In genomic region chr11:69704508-69705245, GRCh38 we compare ENCODE assay signal across 9 cellular contexts. TPM values are rescaled to one million over a fixed set of nuclear protein-coding genes. Genes with fewer than 3 reads are reported as not detected.
DNase-seq lines count a peak whose midpoint lies in the region; ATAC-seq and TF ChIP-seq lines count a peak whose summit lies in the region.
"Had no signal": no experiment of that assay in that cellular context is flagged by ENCODE, and none has a peak within 500 bp of the region (broad histone marks: within the 10 kb centered on the region; RNA-seq: fewer than 3 reads in every experiment).

No MANE protein-coding gene starts in this region.

- peak; percentile 33 for DNase-seq in ELR (ENCODE audit: low read depth)
- peak; percentile 53 for DNase-seq in NCI-H1105 treated with DMSO at 0.1 percent for 48 hours (lab: John Stamatoyannopoulos, UW)
- DNase-seq in cerebellar cortex (ENCODE audit: low spot score) = peak; percentile 16
- peak in 2 of 3 donors; percentile 28 to 45 for DNase-seq in mucosa of descending colon
- DNase-seq in superior temporal gyrus (ENCODE audit: extremely low spot score) = no peak

- TF ChIP-seq CTCF in mucosa of descending colon (IDR thresholded peaks at IDR 0.05) = peak; percentile 27

- intact Hi-C loops in mucosa of descending colon (cut with DNase I, micrococcal nuclease) = no loop called here

- H3K4me1 ChIP-seq in mucosa of descending colon (ENCODE audit: low read depth) = peaks cover 24% of the 10 kb centered on the region

- ATAC-seq in mucosa of descending colon (peak; percentile 68), HG03565 (IDR thresholded peaks at IDR 0.05; ENCODE audit: unreplicated experiment) (no peak), HG03097 (IDR thresholded peaks at IDR 0.05; ENCODE audit: low FRiP score, unreplicated experiment) (no peak), HG03442 (IDR thresholded peaks at IDR 0.05; ENCODE audit: unreplicated experiment) (no peak)

- no peaks in the 10 kb centered on the region for H3K36me3 ChIP-seq in mucosa of descending colon (ENCODE audit: low read depth)

- no peaks in the 10 kb centered on the region for H3K9me3 ChIP-seq in mucosa of descending colon

- no peak overlapping the region for H3K4me3 ChIP-seq in mucosa of descending colon

RNA-seq across cellular contexts. Expression of gene FGF19, which starts 0.9 kb away (rescaled TPM):
- total RNA-seq in mucosa of descending colon = not detected
- total RNA-seq: RPMI7951 had no signal

RNA-seq across cellular contexts. Expression of gene LTO1, which starts 29.5 kb away (rescaled TPM):
- total RNA-seq in mucosa of descending colon = 10 to 100 TPM; 21.8 to 30.5 (median 22.4) TPM
